In genomic region chr12:99505805-99506204, GRCh38 we compare ENCODE assay signal across 25 cellular contexts.
"Had no signal": no experiment of that assay in that cellular context is flagged by ENCODE, and none has a peak within 500 bp of the region (broad histone marks: within the 10 kb centered on the region; RNA-seq: fewer than 3 reads in every experiment).

No MANE protein-coding gene starts in this region.

- H3K27me3 Mint-ChIP-seq: activated CD4-positive, alpha-beta memory T cell treated with anti-CD3 and anti-CD28 coated beads for 36 hours; activated CD4-positive, alpha-beta T cell treated with anti-CD3 and anti-CD28 coated beads, Interleukin-2, amount 10 ng/mL, durations not matched to agents 7 days and 5 days; activated naive CD4-positive, alpha-beta T cell treated with anti-CD3 and anti-CD28 coated beads, Interleukin-2, amount 10 ng/mL, durations not matched to agents 7 days and 5 days; activated naive CD8-positive, alpha-beta T cell treated with anti-CD3 and anti-CD28 coated beads for 36 hours; T-cell had no signal

- FAIRE-seq: bronchial epithelial cell, RCC 7860, TTC549 had no signal

- H3K4me1 Mint-ChIP-seq: activated CD4-positive, alpha-beta T cell treated with anti-CD3 and anti-CD28 coated beads, Interleukin-2, amount 10 ng/mL, durations not matched to agents 7 days and 5 days; activated naive CD4-positive, alpha-beta T cell treated with anti-CD3 and anti-CD28 coated beads, Interleukin-2, amount 10 ng/mL, durations not matched to agents 7 days and 5 days; activated naive CD8-positive, alpha-beta T cell treated with anti-CD3 and anti-CD28 coated beads for 36 hours; T-cell had no signal

- H3K27ac ChIP-seq: body of pancreas, VCaP had no signal

- H3K36me3 Mint-ChIP-seq: activated CD4-positive, alpha-beta memory T cell treated with anti-CD3 and anti-CD28 coated beads for 36 hours; activated naive CD4-positive, alpha-beta T cell treated with anti-CD3 and anti-CD28 coated beads, Interleukin-2, amount 10 ng/mL, durations not matched to agents 7 days and 5 days; activated naive CD8-positive, alpha-beta T cell treated with anti-CD3 and anti-CD28 coated beads for 36 hours; T-cell had no signal

- H3K9me3 ChIP-seq: body of pancreas had no signal

- ATAC-seq: activated T-cell treated with anti-CD3 and anti-CD28 coated beads, Interleukin-2, amount 50 U/mL, for 72 hours; body of pancreas; T-cell had no signal

- DNase-seq: activated CD4-positive, alpha-beta memory T cell treated with anti-CD3 and anti-CD28 coated beads for 36 hours; activated CD4-positive, alpha-beta T cell treated with anti-CD3 and anti-CD28 coated beads, Interleukin-2, amount 10 ng/mL, durations not matched to agents 7 days and 5 days; activated CD4-positive, CD25-positive, alpha-beta regulatory T cell; activated CD8-positive, alpha-beta memory T cell treated with anti-CD3 and anti-CD28 coated beads for 24 hours; activated gamma-delta T cell treated with Interleukin-2 at 50 U/mL for 16 hours; activated naive CD4-positive, alpha-beta T cell treated with anti-CD3 and anti-CD28 coated beads, Interleukin-2, amount 10 ng/mL, durations not matched to agents 7 days and 5 days; activated naive CD8-positive, alpha-beta T cell treated with anti-CD3 and anti-CD28 coated beads for 36 hours; activated T-cell treated with anti-CD3 and anti-CD28 coated beads, Interleukin-2, amount 50 U/mL, for 72 hours; body of pancreas; central memory CD4-positive, alpha-beta T cell; NCI-H1092; NCI-H1930; NCI-H2171; NCI-H526; NCI-H774; NK-92 treated with Interleukin-12 subunit alpha and Interleukin-12 subunit beta, amount 100 ng/mL, for 24 hours; SHP77 treated with DMSO at 0.1 percent for 48 hours; T-cell; T-helper 2 cell; T1000 had no signal

- H3K4me3 Mint-ChIP-seq: activated CD4-positive, alpha-beta memory T cell treated with anti-CD3 and anti-CD28 coated beads for 36 hours; activated CD4-positive, alpha-beta T cell treated with anti-CD3 and anti-CD28 coated beads, Interleukin-2, amount 10 ng/mL, durations not matched to agents 7 days and 5 days; activated naive CD4-positive, alpha-beta T cell treated with anti-CD3 and anti-CD28 coated beads, Interleukin-2, amount 10 ng/mL, durations not matched to agents 7 days and 5 days; activated naive CD8-positive, alpha-beta T cell treated with anti-CD3 and anti-CD28 coated beads for 36 hours; activated T-cell treated with anti-CD3 and anti-CD28 coated beads, Interleukin-2, amount 50 U/mL, for 72 hours; T-cell had no signal

- H3K4me3 ChIP-seq: body of pancreas had no signal

- H3K9me3 Mint-ChIP-seq: activated naive CD4-positive, alpha-beta T cell treated with anti-CD3 and anti-CD28 coated beads, Interleukin-2, amount 10 ng/mL, durations not matched to agents 7 days and 5 days had no signal

- H3K27ac Mint-ChIP-seq: activated CD4-positive, alpha-beta memory T cell treated with anti-CD3 and anti-CD28 coated beads for 36 hours; activated CD4-positive, alpha-beta T cell treated with anti-CD3 and anti-CD28 coated beads, Interleukin-2, amount 10 ng/mL, durations not matched to agents 7 days and 5 days; activated naive CD4-positive, alpha-beta T cell treated with anti-CD3 and anti-CD28 coated beads, Interleukin-2, amount 10 ng/mL, durations not matched to agents 7 days and 5 days; activated naive CD8-positive, alpha-beta T cell treated with anti-CD3 and anti-CD28 coated beads for 36 hours; activated T-cell treated with anti-CD3 and anti-CD28 coated beads, Interleukin-2, amount 50 U/mL, for 72 hours; activated T-helper 2 cell treated with anti-CD3 and anti-CD28 coated beads, Interferon-gamma antibody, Interleukin-2, Interleukin-4, amounts not matched to agents 10 μg/mL and 5 μg/mL and 100 μg/mL, durations not matched to agents 14 hours and 24 hours and 36 hours; T-cell had no signal

- H3K27me3 ChIP-seq: body of pancreas had no signal

- H3K4me1 ChIP-seq: body of pancreas had no signal
